Comparison of ENCODE assay signal across 9 cellular contexts in the genomic region with DNA sequence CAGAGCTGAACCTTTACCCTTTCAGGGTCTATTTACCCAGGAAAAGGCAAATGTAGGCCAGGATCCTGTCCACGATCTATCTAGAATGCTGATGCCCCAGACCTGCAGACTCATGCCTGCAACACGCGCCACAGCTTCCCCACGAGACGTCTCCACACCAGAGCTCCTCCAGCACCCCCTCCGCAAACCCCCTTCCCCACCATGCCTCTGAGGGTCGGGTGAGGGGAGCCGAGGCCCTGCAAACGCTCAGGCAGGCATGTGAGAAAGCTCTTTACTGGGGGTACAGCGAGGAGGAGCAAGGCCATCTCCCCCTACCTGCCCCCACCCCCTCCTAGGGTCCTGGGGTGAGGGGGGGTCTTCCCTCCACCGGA. TPM values are rescaled to one million over a fixed set of nuclear protein-coding genes. Genes with fewer than 3 reads are reported as not detected.
DNase-seq lines count a peak whose midpoint lies in the region; ATAC-seq and TF ChIP-seq lines count a peak whose summit lies in the region.
"Had no signal": no experiment of that assay in that cellular context is flagged by ENCODE, and none has a peak within 500 bp of the region (broad histone marks: within the 10 kb centered on the region; RNA-seq: fewer than 3 reads in every experiment).

No MANE protein-coding gene starts in this region.

- TF ChIP-seq EP300 in SK-N-SH (IDR thresholded peaks at IDR 0.05; ENCODE audit: borderline replicate concordance in 1 of 2, low read depth in 1 of 2, low read length in 1 of 2), result no peak

- peak overlapping the region; percentile 78; the same call in 1 of the 2 replicates for H2AFZ ChIP-seq in SK-N-SH (ENCODE audit: low read depth)

- POLR2A ChIA-PET in SK-N-SH (lab: Yijun Ruan, JAX), result interaction anchor here (1.0 to 2.3 kb wide), 2 partner anchors 8 to 9 kb away, joined by 3 to 9 read pairs; no protein-coding TSS in a partner anchor

- H3K4me2 ChIP-seq in SK-N-SH, result 0 out of 2 replicates have a peak overlapping the region, but pooled peaks have one; percentile 96

- H3K4me3 ChIP-seq in SK-N-SH (ENCODE audit: low read depth in 2 of 2, low read length in 1 of 2) (no peak overlapping the region), ectodermal cell (ENCODE audit: insufficient read depth, low read depth, low read length) (no peak overlapping the region), mesodermal cell (ENCODE audit: extremely low read depth, insufficient read depth, low read length, poor library complexity, severe bottlenecking) (no peak overlapping the region), tibial artery (no peak overlapping the region)

- 86% methylated on average over 10 of the region's 11 CpGs for WGBS in SK-N-SH (ENCODE audit: low lambda C conversion rate)
- WGBS in ectodermal cell, 2 experiments, result 92 to 95% methylated on average over 9 to 11 of the region's 11 CpGs
- WGBS in mesodermal cell (ENCODE audit: insufficient coverage in 2 of 2), 2 experiments, result 95% methylated on average over 5 of the region's 11 CpGs

- TF ChIP-seq RAD21 in SK-N-SH (IDR thresholded peaks at IDR 0.05; ENCODE audit: low read length), result no peak

- H3K4me1 ChIP-seq in SK-N-SH (ENCODE audit: control insufficient read depth in 1 of 2, insufficient read depth in 2 of 2, low read depth in 1 of 2, low read length in 1 of 2) (peaks cover 0 to 11% of the 10 kb centered on the region in 2 experiments; a peak in 1 of 4 replicates), ectodermal cell (ENCODE audit: control insufficient read depth, insufficient read depth, low read length) (peaks cover 4% of the 10 kb centered on the region), mesodermal cell (ENCODE audit: control insufficient read depth, insufficient read depth, low read length, poor library complexity, severe bottlenecking) (no peaks in the 10 kb centered on the region), tibial artery (peaks cover 0 to 16% (median 11%) of the 10 kb centered on the region in 4 donors)

- peak overlapping the region; percentile 48 to 72; a peak in 3 of 4 replicates for H3K27ac ChIP-seq in SK-N-SH (ENCODE audit: low read depth in 2 of 2, low read length in 1 of 2)
- peak overlapping the region; percentile 72 for H3K27ac ChIP-seq in ectodermal cell (ENCODE audit: insufficient read depth, low read depth, low read length, poor library complexity, severe bottlenecking)
- peak overlapping the region; percentile 32 for H3K27ac ChIP-seq in mesodermal cell (ENCODE audit: low read depth, low read length, severe bottlenecking)
- H3K27ac ChIP-seq in tibial artery, result peak overlapping the region; percentile 76 to 81

- DNase-seq in SK-N-SH (no peak), tibial artery (no peak), HuH-7 (ENCODE audit: low spot score) (no peak), T-helper 2 cell (no peak)

- no peaks in the 10 kb centered on the region for H3K9me2 ChIP-seq in SK-N-SH

- peaks cover 8% of the 10 kb centered on the region; the same call in 1 of the 2 replicates for H3K79me2 ChIP-seq in SK-N-SH (ENCODE audit: insufficient read depth)

- no peaks in the 10 kb centered on the region for H4K20me1 ChIP-seq in SK-N-SH (ENCODE audit: insufficient read depth)

- no peak overlapping the region for H3K9ac ChIP-seq in SK-N-SH

- H3K9me3 ChIP-seq in SK-N-SH (no peaks in the 10 kb centered on the region), ectodermal cell (ENCODE audit: control insufficient read depth, low read length) (no peaks in the 10 kb centered on the region), mesodermal cell (ENCODE audit: control insufficient read depth, low read length) (no peaks in the 10 kb centered on the region), tibial artery (no peaks in the 10 kb centered on the region)

- CTCF ChIA-PET in SK-N-SH (lab: Yijun Ruan, JAX), result interaction anchor here (0.7 to 1.8 kb wide), 3 partner anchors 9 to 32 kb away, joined by 3 to 6 read pairs (median 6); a partner anchor contains a TSS

- H3F3A ChIP-seq in SK-N-SH (replicated peaks; ENCODE audit: insufficient read depth), result no peaks in the 10 kb centered on the region

- TF ChIP-seq CTCF in SK-N-SH (IDR thresholded peaks at IDR 0.05) (no peak), tibial artery (IDR thresholded peaks at IDR 0.05) (no peak)

- no peaks in the 10 kb centered on the region for H3K27me3 ChIP-seq in SK-N-SH (ENCODE audit: insufficient read depth)
- no peaks in the 10 kb centered on the region for H3K27me3 ChIP-seq in ectodermal cell (ENCODE audit: control insufficient read depth, insufficient read depth, low read length, poor library complexity, severe bottlenecking)
- no peaks in the 10 kb centered on the region for H3K27me3 ChIP-seq in tibial artery

- ATAC-seq in SK-N-SH treated with all-trans-retinoic acid at 6 μM for 48 hours (no peak), HG02970 (IDR thresholded peaks at IDR 0.05; ENCODE audit: low FRiP score, unreplicated experiment) (no peak)

- intact Hi-C loops in tibial artery (cut with DNase I; ENCODE audit: low total_unique reads), result no loop called here

- peaks cover 27 to 32% of the 10 kb centered on the region in 2 experiments for H3K36me3 ChIP-seq in SK-N-SH (replicated peaks in 1 of 2; ENCODE audit: control insufficient read depth in 1 of 2, insufficient read depth in 2 of 2, low read length in 1 of 2)
- H3K36me3 ChIP-seq in ectodermal cell (ENCODE audit: control insufficient read depth, insufficient read depth, low read length), result peaks cover 44% of the 10 kb centered on the region
- H3K36me3 ChIP-seq in mesodermal cell (ENCODE audit: control insufficient read depth, insufficient read depth, low read length), result peaks cover 38% of the 10 kb centered on the region
- H3K36me3 ChIP-seq in tibial artery, result peaks cover 29 to 49% (median 42%) of the 10 kb centered on the region in 3 donors

TF ChIP-seq in SK-N-SH, 30 proteins besides CTCF, POLR2A, EP300 and RAD21 (continues in another document):
- TF ChIP-seq SMC3 (IDR thresholded peaks at IDR 0.05; ENCODE audit: low read depth, low read length) (no peak), SIN3A (IDR thresholded peaks at IDR 0.05; ENCODE audit: borderline replicate concordance, low read depth, low read length) (no peak), TEAD4 (IDR thresholded peaks at IDR 0.05; ENCODE audit: borderline replicate concordance, insufficient read depth) (no peak), RFX5 (IDR thresholded peaks at IDR 0.05; ENCODE audit: low read length) (no peak), NRF1 (IDR thresholded peaks at IDR 0.05; ENCODE audit: low read depth, low read length) (no peak), NFIC (IDR thresholded peaks at IDR 0.05; ENCODE audit: borderline replicate concordance) (no peak), FOXM1 (IDR thresholded peaks at IDR 0.05; ENCODE audit: low read depth) (no peak)
- TF ChIP-seq, protein P1, sequence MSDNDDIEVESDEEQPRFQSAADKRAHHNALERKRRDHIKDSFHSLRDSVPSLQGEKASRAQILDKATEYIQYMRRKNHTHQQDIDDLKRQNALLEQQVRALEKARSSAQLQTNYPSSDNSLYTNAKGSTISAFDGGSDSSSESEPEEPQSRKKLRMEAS (IDR thresholded peaks at IDR 0.05; ENCODE audit: low read depth), result no peak

TF ChIP-seq in SK-N-SH treated with all-trans-retinoic acid at 6 μM for 48 hours, 23 proteins besides CTCF, POLR2A, EP300 and RAD21 (continues in another document):
- no peak for TF ChIP-seq BACH2 (CRISPR knock-in tag; IDR thresholded peaks at IDR 0.05; ENCODE audit: borderline replicate concordance)
- TF ChIP-seq ZFP30 (CRISPR knock-in tag; IDR thresholded peaks at IDR 0.05), result no peak
- no peak for TF ChIP-seq ARNTL (CRISPR knock-in tag; IDR thresholded peaks at IDR 0.05; ENCODE audit: borderline replicate concordance, low read depth)
- TF ChIP-seq, protein P2, sequence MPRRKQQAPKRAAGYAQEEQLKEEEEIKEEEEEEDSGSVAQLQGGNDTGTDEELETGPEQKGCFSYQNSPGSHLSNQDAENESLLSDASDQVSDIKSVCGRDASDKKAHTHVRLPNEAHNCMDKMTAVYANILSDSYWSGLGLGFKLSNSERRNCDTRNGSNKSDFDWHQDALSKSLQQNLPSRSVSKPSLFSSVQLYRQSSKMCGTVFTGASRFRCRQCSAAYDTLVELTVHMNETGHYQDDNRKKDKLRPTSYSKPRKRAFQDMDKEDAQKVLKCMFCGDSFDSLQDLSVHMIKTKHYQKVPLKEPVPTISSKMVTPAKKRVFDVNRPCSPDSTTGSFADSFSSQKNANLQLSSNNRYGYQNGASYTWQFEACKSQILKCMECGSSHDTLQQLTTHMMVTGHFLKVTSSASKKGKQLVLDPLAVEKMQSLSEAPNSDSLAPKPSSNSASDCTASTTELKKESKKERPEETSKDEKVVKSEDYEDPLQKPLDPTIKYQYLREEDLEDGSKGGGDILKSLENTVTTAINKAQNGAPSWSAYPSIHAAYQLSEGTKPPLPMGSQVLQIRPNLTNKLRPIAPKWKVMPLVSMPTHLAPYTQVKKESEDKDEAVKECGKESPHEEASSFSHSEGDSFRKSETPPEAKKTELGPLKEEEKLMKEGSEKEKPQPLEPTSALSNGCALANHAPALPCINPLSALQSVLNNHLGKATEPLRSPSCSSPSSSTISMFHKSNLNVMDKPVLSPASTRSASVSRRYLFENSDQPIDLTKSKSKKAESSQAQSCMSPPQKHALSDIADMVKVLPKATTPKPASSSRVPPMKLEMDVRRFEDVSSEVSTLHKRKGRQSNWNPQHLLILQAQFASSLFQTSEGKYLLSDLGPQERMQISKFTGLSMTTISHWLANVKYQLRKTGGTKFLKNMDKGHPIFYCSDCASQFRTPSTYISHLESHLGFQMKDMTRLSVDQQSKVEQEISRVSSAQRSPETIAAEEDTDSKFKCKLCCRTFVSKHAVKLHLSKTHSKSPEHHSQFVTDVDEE (CRISPR knock-in tag; IDR thresholded peaks at IDR 0.05), result no peak

RNA-seq across cellular contexts. Expression of a gene that starts 8.9 kb away (rescaled TPM):
- polyA plus RNA-seq in SK-N-SH (2012; rRNA removed), result 10.2 and 17.2 TPM in 2 replicates
- polyA plus RNA-seq in SK-N-SH (2012; cell fraction: cytosol; rRNA removed), result 11.4 and 17.5 TPM in 2 replicates
- 44.6 and 45.8 TPM in 2 replicates for polyA plus RNA-seq in SK-N-SH (2012; cell fraction: nucleus; rRNA removed)
- polyA plus RNA-seq in ectodermal cell (2013, experiment 1 of 4), result 56.9 TPM
- polyA plus RNA-seq in ectodermal cell (2013, experiment 2 of 4), result 69.8 TPM
- 51.2 TPM for polyA plus RNA-seq in ectodermal cell (2013, experiment 3 of 4)
- 57.2 TPM for polyA plus RNA-seq in ectodermal cell (2013, experiment 4 of 4)
- 23.8 TPM for polyA plus RNA-seq in mesodermal cell (2013, experiment 1 of 2)
- 23.7 TPM for polyA plus RNA-seq in mesodermal cell (2013, experiment 2 of 2)

RNA-seq across cellular contexts. Expression of a gene that starts 21.1 kb away (rescaled TPM):
- polyA plus RNA-seq in SK-N-SH (2012; rRNA removed), result 340 and 371 TPM in 2 replicates
- polyA plus RNA-seq in SK-N-SH (2012; cell fraction: cytosol; rRNA removed), result 248 and 314 TPM in 2 replicates
- 135 and 169 TPM in 2 replicates for polyA plus RNA-seq in SK-N-SH (2012; cell fraction: nucleus; rRNA removed)
- 446 TPM for polyA plus RNA-seq in ectodermal cell (2013, experiment 1 of 4)
- 415 TPM for polyA plus RNA-seq in ectodermal cell (2013, experiment 2 of 4)
- 359 TPM for polyA plus RNA-seq in ectodermal cell (2013, experiment 3 of 4)
- 352 TPM for polyA plus RNA-seq in ectodermal cell (2013, experiment 4 of 4)
- 269 TPM for polyA plus RNA-seq in mesodermal cell (2013, experiment 1 of 2)
- polyA plus RNA-seq in mesodermal cell (2013, experiment 2 of 2), result 261 TPM

RNA-seq across cellular contexts. Expression of a gene that starts 46.4 kb away (rescaled TPM):
- not detected in 2 replicates for polyA plus RNA-seq in SK-N-SH (2012; rRNA removed)
- not detected in 2 replicates for polyA plus RNA-seq in SK-N-SH (2012; cell fraction: cytosol; rRNA removed)
- polyA plus RNA-seq in SK-N-SH (2012; cell fraction: nucleus; rRNA removed), result not detected in 2 replicates
- polyA plus RNA-seq in ectodermal cell (2013, experiment 1 of 4), result not detected
- not detected for polyA plus RNA-seq in ectodermal cell (2013, experiment 2 of 4)
- not detected for polyA plus RNA-seq in ectodermal cell (2013, experiment 3 of 4)
- not detected for polyA plus RNA-seq in ectodermal cell (2013, experiment 4 of 4)
- not detected for polyA plus RNA-seq in mesodermal cell (2013, experiment 1 of 2)
- polyA plus RNA-seq in mesodermal cell (2013, experiment 2 of 2), result not detected
- polyA plus RNA-seq: liver had no signal
